8 cellular contexts compared by ENCODE assay signal in the genomic region with DNA sequence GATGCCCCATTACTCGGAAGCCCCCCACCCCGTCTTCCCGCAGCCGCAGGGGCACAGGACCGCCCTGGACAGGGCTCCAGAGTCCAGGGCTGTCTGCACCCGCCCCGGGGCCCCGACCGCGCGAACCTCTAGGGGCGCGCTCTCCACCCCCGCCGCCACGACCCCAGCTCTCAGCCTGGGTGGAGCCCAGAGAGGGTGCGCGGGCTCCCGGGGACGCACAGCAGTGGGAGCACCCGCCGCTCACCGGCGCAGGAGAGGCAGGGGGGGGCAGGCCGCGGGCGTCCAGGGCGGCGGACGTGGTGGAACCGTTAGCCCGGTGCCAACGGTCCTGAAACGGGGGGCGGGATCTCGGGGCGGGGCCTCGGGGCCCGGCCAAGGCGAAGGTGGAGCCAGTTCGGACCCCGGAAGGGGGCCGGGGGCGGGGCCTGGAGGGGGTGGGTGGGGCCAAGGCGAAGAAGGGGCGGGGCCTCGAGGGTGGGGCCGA. TPM values are rescaled to one million over a fixed set of nuclear protein-coding genes. Genes with fewer than 3 reads are reported as not detected.
DNase-seq lines count a peak whose midpoint lies in the region; ATAC-seq and TF ChIP-seq lines count a peak whose summit lies in the region.

A gene with protein sequence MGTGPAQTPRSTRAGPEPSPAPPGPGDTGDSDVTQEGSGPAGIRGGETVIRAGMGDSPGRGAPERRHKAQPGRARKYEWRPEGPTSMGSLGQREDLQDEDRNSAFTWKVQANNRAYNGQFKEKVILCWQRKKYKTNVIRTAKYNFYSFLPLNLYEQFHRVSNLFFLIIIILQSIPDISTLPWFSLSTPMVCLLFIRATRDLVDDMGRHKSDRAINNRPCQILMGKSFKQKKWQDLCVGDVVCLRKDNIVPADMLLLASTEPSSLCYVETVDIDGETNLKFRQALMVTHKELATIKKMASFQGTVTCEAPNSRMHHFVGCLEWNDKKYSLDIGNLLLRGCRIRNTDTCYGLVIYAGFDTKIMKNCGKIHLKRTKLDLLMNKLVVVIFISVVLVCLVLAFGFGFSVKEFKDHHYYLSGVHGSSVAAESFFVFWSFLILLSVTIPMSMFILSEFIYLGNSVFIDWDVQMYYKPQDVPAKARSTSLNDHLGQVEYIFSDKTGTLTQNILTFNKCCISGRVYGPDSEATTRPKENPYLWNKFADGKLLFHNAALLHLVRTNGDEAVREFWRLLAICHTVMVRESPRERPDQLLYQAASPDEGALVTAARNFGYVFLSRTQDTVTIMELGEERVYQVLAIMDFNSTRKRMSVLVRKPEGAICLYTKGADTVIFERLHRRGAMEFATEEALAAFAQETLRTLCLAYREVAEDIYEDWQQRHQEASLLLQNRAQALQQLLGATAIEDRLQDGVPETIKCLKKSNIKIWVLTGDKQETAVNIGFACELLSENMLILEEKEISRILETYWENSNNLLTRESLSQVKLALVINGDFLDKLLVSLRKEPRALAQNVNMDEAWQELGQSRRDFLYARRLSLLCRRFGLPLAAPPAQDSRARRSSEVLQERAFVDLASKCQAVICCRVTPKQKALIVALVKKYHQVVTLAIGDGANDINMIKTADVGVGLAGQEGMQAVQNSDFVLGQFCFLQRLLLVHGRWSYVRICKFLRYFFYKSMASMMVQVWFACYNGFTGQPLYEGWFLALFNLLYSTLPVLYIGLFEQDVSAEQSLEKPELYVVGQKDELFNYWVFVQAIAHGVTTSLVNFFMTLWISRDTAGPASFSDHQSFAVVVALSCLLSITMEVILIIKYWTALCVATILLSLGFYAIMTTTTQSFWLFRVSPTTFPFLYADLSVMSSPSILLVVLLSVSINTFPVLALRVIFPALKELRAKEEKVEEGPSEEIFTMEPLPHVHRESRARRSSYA (N-terminal part only) (minus strand): TSS at position 335 of the 484 bp plus-strand sequence. CDS start 540 bp downstream, outside the sequence.

- H3K27ac ChIP-seq in gastrocnemius medialis: peak within 1 kb of the TSS; percentile 39 to 67 (median 52)

- H3K4me1 Mint-ChIP-seq in activated CD4-positive, alpha-beta T cell treated with anti-CD3 and anti-CD28 coated beads, Interleukin-2, amount 10 ng/mL, durations not matched to agents 24 days and 14 days: peaks cover 13% of the 10 kb centered on the region
- H3K4me1 Mint-ChIP-seq in T-helper 2 cell treated with Interferon-gamma antibody and Interleukin-4, amounts not matched to agents 5 μg/mL and 100 μg/mL, for 36 hours (ENCODE audit: low read depth): peaks cover 14% of the 10 kb centered on the region

- H3K4me1 ChIP-seq in gastrocnemius medialis: peaks cover 14 to 18% of the 10 kb centered on the region in 2 donors

- TF ChIP-seq CTCF in fibroblast of pulmonary artery (IDR thresholded peaks at IDR 0.05; ENCODE audit: low read length, missing control alignments): no peak
- peak in 1 of 5 experiments; percentile 22 for TF ChIP-seq CTCF in gastrocnemius medialis (IDR thresholded peaks at IDR 0.05 in 4 of 5, conservative IDR thresholded peaks at IDR 0.05 in 1 of 5)

- peak; percentile 12 for ATAC-seq in HG02943 (IDR thresholded peaks at IDR 0.05; ENCODE audit: low read depth, unreplicated experiment)
- ATAC-seq in gastrocnemius medialis: peak in 1 of 2 donors; percentile 13
- ATAC-seq in HG03521 (IDR thresholded peaks at IDR 0.05; ENCODE audit: unreplicated experiment): no peak

- H3K27me3 Mint-ChIP-seq in activated CD4-positive, alpha-beta T cell treated with anti-CD3 and anti-CD28 coated beads, Interleukin-2, amount 10 ng/mL, durations not matched to agents 24 days and 14 days: no peaks in the 10 kb centered on the region
- H3K27me3 Mint-ChIP-seq in T-helper 2 cell treated with Interferon-gamma antibody and Interleukin-4, amounts not matched to agents 5 μg/mL and 100 μg/mL, for 36 hours (ENCODE audit: low read depth): no peaks in the 10 kb centered on the region

- H3K27ac Mint-ChIP-seq in activated CD4-positive, alpha-beta T cell treated with anti-CD3 and anti-CD28 coated beads, Interleukin-2, amount 10 ng/mL, durations not matched to agents 24 days and 14 days: peak within 1 kb of the TSS; percentile 94
- peak within 1 kb of the TSS; percentile 100 for H3K27ac Mint-ChIP-seq in T-helper 2 cell treated with Interferon-gamma antibody and Interleukin-4, amounts not matched to agents 5 μg/mL and 100 μg/mL, for 36 hours

- intact Hi-C loops in activated CD4-positive, alpha-beta T cell treated with anti-CD3 and anti-CD28 coated beads, Interleukin-2, amount 10 ng/mL, durations not matched to agents 24 days and 14 days (cut with micrococcal nuclease): loop anchor here (1.0 to 5.0 kb wide), 3 partner anchors 36 to 220 kb away; a partner anchor contains a TSS
- intact Hi-C loops in gastrocnemius medialis (cut with DNase I; ENCODE audit: low total_unique reads): no loop called here

- H3K4me3 Mint-ChIP-seq in activated CD4-positive, alpha-beta T cell treated with anti-CD3 and anti-CD28 coated beads, Interleukin-2, amount 10 ng/mL, durations not matched to agents 24 days and 14 days: peak within 1 kb of the TSS; percentile 93
- peak within 1 kb of the TSS; percentile 99 for H3K4me3 Mint-ChIP-seq in T-helper 2 cell treated with Interferon-gamma antibody and Interleukin-4, amounts not matched to agents 5 μg/mL and 100 μg/mL, for 36 hours

- no peak for TF ChIP-seq POLR2A in gastrocnemius medialis (IDR thresholded peaks at IDR 0.05)

- DNase-seq in activated CD4-positive, alpha-beta T cell treated with anti-CD3 and anti-CD28 coated beads, Interleukin-2, amount 10 ng/mL, durations not matched to agents 24 days and 14 days: no peak
- no peak for DNase-seq in activated CD4-positive, alpha-beta T cell treated with anti-CD3 and anti-CD28 coated beads, Interleukin-2, amount 50 U/mL, for 4 hours
- no peak for DNase-seq in T-helper 2 cell treated with Interferon-gamma antibody and Interleukin-4, amounts not matched to agents 5 μg/mL and 100 μg/mL, for 36 hours (ENCODE audit: low spot score)
- DNase-seq in fibroblast of pulmonary artery (ENCODE audit: low read depth): no peak
- DNase-seq in gastrocnemius medialis: no peak
- DNase-seq in epidermal melanocyte (ENCODE audit: insufficient read length, low spot score): no peak

- in situ Hi-C loops in gastrocnemius medialis (cut with MboI; ENCODE audit: low sequenced_read_pairs in 4 of 4): no loop called here

- no peaks in the 10 kb centered on the region for H3K9me3 Mint-ChIP-seq in activated CD4-positive, alpha-beta T cell treated with anti-CD3 and anti-CD28 coated beads, Interleukin-2, amount 10 ng/mL, durations not matched to agents 24 days and 14 days
- no peaks in the 10 kb centered on the region for H3K9me3 Mint-ChIP-seq in T-helper 2 cell treated with Interferon-gamma antibody and Interleukin-4, amounts not matched to agents 5 μg/mL and 100 μg/mL, for 36 hours

- no peaks in the 10 kb centered on the region for H3K9me3 ChIP-seq in gastrocnemius medialis

- peaks cover 5% of the 10 kb centered on the region for H3K36me3 Mint-ChIP-seq in activated CD4-positive, alpha-beta T cell treated with anti-CD3 and anti-CD28 coated beads, Interleukin-2, amount 10 ng/mL, durations not matched to agents 24 days and 14 days (ENCODE audit: low read depth)
- H3K36me3 Mint-ChIP-seq in T-helper 2 cell treated with Interferon-gamma antibody and Interleukin-4, amounts not matched to agents 5 μg/mL and 100 μg/mL, for 36 hours (ENCODE audit: low read depth): peaks cover 10% of the 10 kb centered on the region

- no peaks in the 10 kb centered on the region for H3K27me3 ChIP-seq in gastrocnemius medialis

- H3K36me3 ChIP-seq in gastrocnemius medialis: peaks cover 0 to 20% of the 10 kb centered on the region in 2 donors

- peak within 1 kb of the TSS; percentile 55 for H3K4me3 ChIP-seq in fibroblast of pulmonary artery (replicated peaks; ENCODE audit: low read depth, low read length)
- H3K4me3 ChIP-seq in gastrocnemius medialis: peak within 1 kb of the TSS; percentile 47 to 84 (median 66)

RNA-seq across cellular contexts. Expression of the gene that starts here (rescaled TPM):
- 3.6 and 4.2 TPM in 2 replicates for total RNA-seq in activated CD4-positive, alpha-beta T cell treated with anti-CD3 and anti-CD28 coated beads, Interleukin-2, amount 10 ng/mL, durations not matched to agents 24 days and 14 days
- total RNA-seq in gastrocnemius medialis: under 1 TPM in 2 of 4 donors, not detected in 2; 0.09 to 0.24 TPM
